Comparison of ENCODE assay signal across 9 cellular contexts in the genomic region with DNA sequence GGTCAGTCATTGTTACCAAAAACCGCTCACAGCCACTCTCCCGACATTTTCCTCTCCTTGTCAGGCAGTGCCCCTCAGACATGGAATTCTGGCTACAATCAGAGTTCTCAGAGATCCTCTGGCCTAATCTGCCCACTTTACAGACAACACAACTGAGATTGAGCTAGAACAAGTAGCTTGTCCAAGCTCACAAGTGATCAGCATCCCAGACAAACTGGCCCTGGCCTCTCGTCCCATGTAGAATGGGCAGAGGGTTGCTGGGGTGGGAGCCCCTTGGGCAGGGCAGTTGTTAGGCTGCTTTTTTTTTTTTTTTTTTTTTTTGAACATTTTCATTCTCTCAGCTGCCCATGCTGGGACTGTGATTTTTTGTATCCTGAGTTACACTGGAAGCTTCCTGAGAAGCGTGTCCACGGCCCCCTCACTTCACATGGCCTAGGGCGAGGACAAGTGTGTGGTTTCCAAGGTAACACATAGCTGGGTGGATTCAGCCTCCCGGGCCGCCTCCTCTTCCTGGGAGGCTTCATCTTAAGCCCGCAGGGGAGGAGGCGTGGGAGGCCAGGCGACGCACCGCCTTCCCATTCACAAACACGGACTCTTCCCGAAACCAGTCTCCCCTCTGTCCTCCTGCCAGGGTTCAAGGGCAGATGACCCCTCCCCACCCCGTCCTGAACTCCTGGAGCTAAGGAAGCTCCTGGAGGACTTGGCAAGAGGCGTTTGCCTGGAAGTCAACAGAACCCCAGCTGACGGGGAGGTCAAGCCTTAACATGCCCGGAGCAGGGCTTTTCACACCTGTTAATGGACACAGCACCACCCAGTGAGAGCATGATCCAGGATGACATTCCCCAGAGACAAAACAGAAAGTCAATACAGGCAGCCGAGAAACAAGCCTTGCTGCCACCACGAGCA. TPM values are rescaled to one million over a fixed set of nuclear protein-coding genes. Genes with fewer than 3 reads are reported as not detected.
DNase-seq lines count a peak whose midpoint lies in the region; ATAC-seq and TF ChIP-seq lines count a peak whose summit lies in the region.
"Had no signal": no experiment of that assay in that cellular context is flagged by ENCODE, and none has a peak within 500 bp of the region (broad histone marks: within the 10 kb centered on the region; RNA-seq: fewer than 3 reads in every experiment).

No MANE protein-coding gene starts in this region.

- CTCF ChIA-PET in Caco-2 (lab: Charles Lee) = interaction anchor here (0.7 kb wide), 1 partner anchor 12 kb away, joined by 4 read pairs; no protein-coding TSS in a partner anchor
- CTCF ChIA-PET in T-cell (lab: Charles Lee) = interaction anchor here in 1 of 2 donors (0.6 kb wide), 1 partner anchor 186 kb away, joined by 4 read pairs; no protein-coding TSS in a partner anchor

- no peaks in the 10 kb centered on the region for H4K20me1 ChIP-seq in MM.1S (ENCODE audit: insufficient read depth, low read length)

- ATAC-seq in lung (ENCODE audit: insufficient read depth, low FRiP score) (peak; percentile 45), T-cell (replicated peaks in 1 of 4) (no peak)

- peaks cover 24% of the 10 kb centered on the region for H3K27me3 Mint-ChIP-seq in Caco-2 (ENCODE audit: insufficient read depth, unreplicated experiment)
- H3K27me3 Mint-ChIP-seq in T-cell = peaks cover 3 to 5% of the 10 kb centered on the region in 2 donors

- no peak overlapping the region for H2AFZ ChIP-seq in MM.1S (ENCODE audit: low read length)

- no peak overlapping the region for H3K9ac ChIP-seq in MM.1S (ENCODE audit: low read length)
- H3K9ac ChIP-seq: BLaER1 had no signal

- WGBS in lung, 2 donors = 57 to 70% methylated on average over 21 of the region's 21 CpGs
- 48 to 50% methylated on average over 20 to 21 of the region's 21 CpGs for WGBS in lower leg skin, 2 donors

- H3K4me3 ChIP-seq in Caco-2 (ENCODE audit: low read depth, low read length) (no peak overlapping the region), choroid plexus epithelial cell (ENCODE audit: low read depth, low read length) (peak overlapping the region; percentile 19), lung (no peak overlapping the region), lower leg skin (ENCODE audit: low read depth, poor library complexity, severe bottlenecking) (no peak overlapping the region), MM.1S (ENCODE audit: low read length) (no peak overlapping the region)
- H3K4me3 ChIP-seq: BLaER1 had no signal

- H3K9me3 ChIP-seq in Caco-2 = no peaks in the 10 kb centered on the region
- H3K9me3 ChIP-seq in lung (ENCODE audit: control insufficient read depth in 2 of 2, insufficient read depth in 1 of 2, low read length in 1 of 2) = no peaks in the 10 kb centered on the region
- H3K9me3 ChIP-seq in MM.1S (replicated peaks; ENCODE audit: insufficient read depth, low read length) = no peaks in the 10 kb centered on the region
- H3K9me3 ChIP-seq: BLaER1 had no signal

- H3K36me3 Mint-ChIP-seq in Caco-2 (ENCODE audit: insufficient read depth, unreplicated experiment) = no peaks in the 10 kb centered on the region
- H3K36me3 Mint-ChIP-seq in T-cell = no peaks in the 10 kb centered on the region

- DNase-seq in Caco-2 (no peak), NCI-H2107 (lab: John Stamatoyannopoulos, UW) (peak; percentile 22), choroid plexus epithelial cell (ENCODE audit: low read depth) (peak; percentile 47), lung (ENCODE audit: low spot score) (peak; percentile 42), lower leg skin (ENCODE audit: low spot score in 2 of 2) (no peak), MM.1S (no peak), NOMO-1 treated with DMSO at 0.1 percent for 48 hours (lab: John Stamatoyannopoulos, UW; ENCODE audit: unreplicated experiment) (no peak), T-cell (no peak)

- H3K9me3 Mint-ChIP-seq in Caco-2 (ENCODE audit: unreplicated experiment) = no peaks in the 10 kb centered on the region
- no peaks in the 10 kb centered on the region for H3K9me3 Mint-ChIP-seq in T-cell

- no peaks in the 10 kb centered on the region for H3K9me2 ChIP-seq in MM.1S (replicated peaks; ENCODE audit: insufficient read depth, low read length)

- H3K4me1 Mint-ChIP-seq in Caco-2 (ENCODE audit: low read depth, unreplicated experiment) (peaks cover 3% of the 10 kb centered on the region), T-cell (peaks cover 3 to 14% (median 4%) of the 10 kb centered on the region in 3 donors)

- peaks cover 84% of the 10 kb centered on the region for H3K79me2 ChIP-seq in MM.1S (ENCODE audit: low read length)

- H3K36me3 ChIP-seq in Caco-2 (ENCODE audit: control insufficient read depth, insufficient read depth, low read length) (no peaks in the 10 kb centered on the region), lung (ENCODE audit: control insufficient read depth in 2 of 2, insufficient read depth in 2 of 2, low read length in 2 of 2) (no peaks in the 10 kb centered on the region), MM.1S (replicated peaks; ENCODE audit: insufficient read depth, low read length) (no peaks in the 10 kb centered on the region)
- H3K36me3 ChIP-seq: BLaER1 had no signal

- H3K27ac Mint-ChIP-seq in Caco-2 (ENCODE audit: unreplicated experiment) (peak overlapping the region; percentile 17), T-cell (no peak overlapping the region)

- H3K4me3 Mint-ChIP-seq in Caco-2 (ENCODE audit: unreplicated experiment) (no peak overlapping the region), T-cell (no peak overlapping the region)

- no peak overlapping the region for H3K4me2 ChIP-seq in MM.1S (ENCODE audit: low read depth, low read length)
- H3K4me2 ChIP-seq: BLaER1 had no signal

- no peak for TF ChIP-seq POLR2A in lower leg skin (IDR thresholded peaks at IDR 0.05)

- intact Hi-C loops in Caco-2 (cut with micrococcal nuclease; ENCODE audit: unreplicated experiment) (no loop called here), lower leg skin (cut with DNase I; ENCODE audit: low total_unique reads) (no loop called here)

- H3K4me1 ChIP-seq in Caco-2 (peaks cover 7% of the 10 kb centered on the region), lung (ENCODE audit: control insufficient read depth in 2 of 2, insufficient read depth in 2 of 2, low read length in 2 of 2) (peaks cover 0 to 3% of the 10 kb centered on the region in 2 donors), MM.1S (ENCODE audit: low read length) (no peaks in the 10 kb centered on the region)

- no peaks in the 10 kb centered on the region for H3F3A ChIP-seq in MM.1S (ENCODE audit: insufficient read depth, low read length)

- BruUV-seq in Caco-2 (replicated peaks; lab: Mats Ljungman, UMichigan) = no TSS peak

- H3K27me3 ChIP-seq in Caco-2 (replicated peaks; ENCODE audit: control insufficient read depth, insufficient read depth, low read length) (no peaks in the 10 kb centered on the region; the same call in 1 of the 2 replicates), lung (ENCODE audit: control insufficient read depth, insufficient read depth) (no peaks in the 10 kb centered on the region), MM.1S (replicated peaks; ENCODE audit: insufficient read depth, low read length) (no peaks in the 10 kb centered on the region)

- H3K27ac ChIP-seq in lung (ENCODE audit: low read depth in 1 of 2, low read length in 1 of 2) (no peak overlapping the region), MM.1S (ENCODE audit: low read length) (no peak overlapping the region)
- H3K27ac ChIP-seq: BLaER1 had no signal

- TF ChIP-seq CTCF in Caco-2 (IDR thresholded peaks at IDR 0.05; ENCODE audit: insufficient read depth in 1 of 2, low read depth in 1 of 2, low read length in 1 of 2, severe bottlenecking in 1 of 2, unreplicated experiment in 1 of 2) = no peak
- TF ChIP-seq CTCF in choroid plexus epithelial cell (conservative IDR thresholded peaks at IDR 0.05; ENCODE audit: low read depth, low read length) = no peak
- TF ChIP-seq CTCF in lung (IDR thresholded peaks at IDR 0.05; ENCODE audit: control extremely low read depth, extremely low read depth) = no peak
- TF ChIP-seq CTCF in lower leg skin (IDR thresholded peaks at IDR 0.05) = no peak
- no peak for TF ChIP-seq CTCF in MM.1S (IDR thresholded peaks at IDR 0.05; ENCODE audit: low read length)

- POLR2A ChIA-PET in Caco-2 (lab: Charles Lee) (no interaction called here), T-cell (lab: Charles Lee) (interaction anchor here in 1 of 2 donors (0.5 kb wide), 1 partner anchor 107 kb away, joined by 3 read pairs; no protein-coding TSS in a partner anchor)

RNA-seq across cellular contexts. Expression of a gene that starts 56.9 kb away (rescaled TPM):
- total RNA-seq in Caco-2 (2022) (0.05 TPM in 1 of 2 replicates, not detected in the other), lung (1 to 10 TPM; 3.2 to 4.9 TPM), lower leg skin (1 to 10 TPM in 1 of 4 donors, under 1 TPM in 3; 0.13 to 2.1 (median 0.36) TPM), T-cell (under 1 TPM; 0.03 to 0.23 (median 0.18) TPM)
- polyA plus RNA-seq in lung = under 1 TPM; 0.47 to 0.55 TPM

Comparison
In these comparisons a context has a peak if more than half of its experiments do, and no peak if none do; other contexts are left out.
1. DNase-seq: peak in NCI-H2107 (single experiment), choroid plexus epithelial cell (single experiment) and lung (single experiment); none in Caco-2 (0 of 2), lower leg skin (0 of 2), MM.1S (single experiment), NOMO-1 treated with DMSO at 0.1 percent for 48 hours (single experiment) and T-cell (0 of 34).